1 cellular context compared by ENCODE assay signal in genomic region chr10:31031666-31032514, GRCh38.
TF ChIP-seq lines count a peak whose summit lies in the region.

ZNF438 (minus strand) TSS chr10:31031865; CDS start chr10:30877034, 154,831 bp downstream.

TF ChIP-seq in H1, 55 proteins besides CTCF, POLR2A, EP300 and RAD21 (continued from another document):
- TF ChIP-seq NANOG (IDR thresholded peaks at IDR 0.05; ENCODE audit: insufficient read depth, low read depth, low read length, poor library complexity, severe bottlenecking) (no peak), BACH1 (IDR thresholded peaks at IDR 0.05; ENCODE audit: low read length) (peak; percentile 20; the same call in 1 of the 2 replicates), HDAC6 (IDR thresholded peaks at IDR 0.05; ENCODE audit: low read depth, low read length) (no peak), POLR2AphosphoS5 (IDR thresholded peaks at IDR 0.05; ENCODE audit: low read depth, low read length) (peak; percentile 57), SAP30 (IDR thresholded peaks at IDR 0.05; ENCODE audit: insufficient read depth, insufficient replicate concordance, low read length) (peak; percentile 67), USF2 (IDR thresholded peaks at IDR 0.05; ENCODE audit: low read length) (no peak), TEAD4 (IDR thresholded peaks at IDR 0.05; ENCODE audit: low read depth, low read length) (no peak), SP1 (IDR thresholded peaks at IDR 0.05; ENCODE audit: low read depth, low read length) (peak; percentile 54; the same call in 1 of the 2 replicates), TAF1 (IDR thresholded peaks at IDR 0.05; ENCODE audit: low read depth, low read length) (peak; percentile 42; the same call in 1 of the 2 replicates), HDAC2 (IDR thresholded peaks at IDR 0.05; ENCODE audit: borderline replicate concordance in 1 of 2, low read depth in 2 of 2, low read length in 2 of 2) (peak in 1 of 2 experiments; percentile 25; a peak in 1 of 4 replicates), MAX (IDR thresholded peaks at IDR 0.05) (peak; percentile 72), KDM4A (IDR thresholded peaks at IDR 0.05; ENCODE audit: low read depth, low read length, severe bottlenecking) (peak; percentile 93), TAF7 (optimal IDR thresholded peaks at IDR 0.05; ENCODE audit: borderline replicate concordance, low read depth, low read length) (no peak), CTBP2 (IDR thresholded peaks at IDR 0.05; ENCODE audit: borderline replicate concordance, insufficient read depth, insufficient read length, low read length) (no peak), PHF8 (conservative IDR thresholded peaks at IDR 0.05; ENCODE audit: low read depth, low read length) (peak; percentile 68; the same call in 1 of the 2 replicates), JUND (IDR thresholded peaks at IDR 0.05; ENCODE audit: low read length) (peak; percentile 73; the same call in 1 of the 2 replicates), CHD7 (IDR thresholded peaks at IDR 0.05; ENCODE audit: insufficient replicate concordance, low read length) (no peak), ATF2 (IDR thresholded peaks at IDR 0.05; ENCODE audit: low read length) (peak; percentile 83; the same call in 1 of the 2 replicates), JUN (IDR thresholded peaks at IDR 0.05; ENCODE audit: low read depth, low read length) (peak; percentile 37; the same call in 1 of the 2 replicates), RNF2 (IDR thresholded peaks at IDR 0.05; ENCODE audit: borderline replicate concordance, low read depth, low read length, missing control alignments, poor library complexity, severe bottlenecking) (no peak), TBP (IDR thresholded peaks at IDR 0.05; ENCODE audit: low read depth, low read length) (no peak), CREB1 (IDR thresholded peaks at IDR 0.05) (peak; percentile 93), CBX8 (IDR thresholded peaks at IDR 0.05; ENCODE audit: borderline replicate concordance, low read depth, low read length) (no peak), CHD2 (IDR thresholded peaks at IDR 0.05; ENCODE audit: low read length) (no peak), NRF1 (IDR thresholded peaks at IDR 0.05; ENCODE audit: low read depth, low read length) (peak; percentile 59), CHD1 (IDR thresholded peaks at IDR 0.05; ENCODE audit: low read depth, low read length) (no peak), ASH2L (IDR thresholded peaks at IDR 0.05; ENCODE audit: low read length) (no peak), CBX5 (IDR thresholded peaks at IDR 0.05; ENCODE audit: low read depth, low read length) (no peak), ZNF274 (IDR thresholded peaks at IDR 0.05; ENCODE audit: borderline replicate concordance, extremely low read depth, low read length) (no peak), SIRT6 (IDR thresholded peaks at IDR 0.05; ENCODE audit: low read length) (no peak), RBBP5 (IDR thresholded peaks at IDR 0.05; ENCODE audit: borderline replicate concordance, low read depth, low read length) (no peak; the same call in 1 of the 2 replicates), POU5F1 (IDR thresholded peaks at IDR 0.05; ENCODE audit: low read depth, low read length) (no peak), E2F6 (IDR thresholded peaks at IDR 0.05) (peak; percentile 85), GTF2F1 (IDR thresholded peaks at IDR 0.05; ENCODE audit: borderline replicate concordance, low read depth, low read length) (no peak), SP4 (IDR thresholded peaks at IDR 0.05; ENCODE audit: low read length) (peak; percentile 23; the same call in 1 of the 2 replicates), SIN3A (conservative IDR thresholded peaks at IDR 0.05 in 1 of 2, IDR thresholded peaks at IDR 0.05 in 1 of 2; ENCODE audit: low read depth in 1 of 2, low read length in 2 of 2) (no peak; a peak in 1 of 4 replicates), KDM5A (IDR thresholded peaks at IDR 0.05; ENCODE audit: low read length) (no peak)
TF ChIP-seq in H1: peak in this region for 16.
